8 cellular contexts compared by ENCODE assay signal in the genomic region with DNA sequence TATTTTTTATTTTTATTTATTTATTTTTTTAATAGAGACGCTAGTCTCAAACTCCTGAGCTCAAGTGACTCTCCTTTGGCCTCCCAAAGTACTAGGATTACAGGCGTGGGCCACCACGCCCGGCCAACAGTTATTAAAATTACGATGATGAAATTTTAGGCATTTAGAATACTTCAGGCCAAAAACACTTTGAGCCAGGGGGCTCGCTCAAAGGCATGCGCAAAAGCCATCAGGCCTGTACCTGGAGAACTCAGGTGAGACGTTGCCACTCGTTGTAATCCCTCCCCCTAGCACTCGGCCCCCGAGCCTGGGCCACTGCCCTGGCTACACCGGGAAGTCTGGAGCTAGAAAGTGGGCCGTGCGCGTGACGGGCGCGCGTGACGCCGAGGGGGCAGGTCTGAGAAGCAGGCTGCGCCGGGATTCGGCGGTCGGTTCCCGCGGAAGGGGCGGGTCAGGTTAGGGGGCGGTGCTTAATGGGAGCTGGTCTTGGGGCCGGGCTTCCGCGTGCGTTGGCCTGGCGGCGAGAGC. TPM values are rescaled to one million over a fixed set of nuclear protein-coding genes. Genes with fewer than 3 reads are reported as not detected.
A peak's percentile ranks its signal among the peaks of the same experiment; 100 is the strongest.
DNase-seq lines count a peak whose midpoint lies in the region; ATAC-seq and TF ChIP-seq lines count a peak whose summit lies in the region.

No MANE protein-coding gene starts in this region.

- H3K4me1 ChIP-seq in left ventricle myocardium inferior: peaks cover 30% of the 10 kb centered on the region

- no peaks in the 10 kb centered on the region for H3K36me3 ChIP-seq in left ventricle myocardium inferior

- peak overlapping the region; percentile 97 for H3K27ac ChIP-seq in left ventricle myocardium inferior (replicated peaks)

- no peak for TF ChIP-seq CTCF in GM13977 (IDR thresholded peaks at IDR 0.05; ENCODE audit: extremely low read depth, insufficient read depth, missing control alignments)
- no peak for TF ChIP-seq CTCF in left ventricle myocardium inferior (IDR thresholded peaks at IDR 0.05; ENCODE audit: borderline replicate concordance)
- no peak for TF ChIP-seq CTCF in progenitor cell of endocrine pancreas (IDR thresholded peaks at IDR 0.05; ENCODE audit: unreplicated experiment)

- CTCF ChIA-PET in T-cell (lab: Charles Lee): interaction anchor here in 1 of 2 donors (0.9 to 1.6 kb wide), 3 partner anchors 45 to 178 kb away, joined by 4 to 9 read pairs (median 5); a partner anchor contains a TSS

- peak overlapping the region; percentile 89 to 93 for H3K27ac Mint-ChIP-seq in T-cell
- peak overlapping the region; percentile 98 for H3K27ac Mint-ChIP-seq in progenitor cell of endocrine pancreas

- H3K9me3 ChIP-seq in left ventricle myocardium inferior (replicated peaks): no peaks in the 10 kb centered on the region

- H3K4me3 Mint-ChIP-seq in T-cell (peak overlapping the region; percentile 76 to 83 (median 83)), progenitor cell of endocrine pancreas (ENCODE audit: low read depth) (peak overlapping the region; percentile 78)

- H3K27me3 Mint-ChIP-seq in T-cell (no peaks in the 10 kb centered on the region), progenitor cell of endocrine pancreas (no peaks in the 10 kb centered on the region)

- H3K36me3 Mint-ChIP-seq in T-cell (no peaks in the 10 kb centered on the region), progenitor cell of endocrine pancreas (ENCODE audit: insufficient read depth) (peaks cover 2% of the 10 kb centered on the region)

- DNase-seq in GM13977 (ENCODE audit: low spot score) (peak; percentile 99), NCI-H146 (lab: John Stamatoyannopoulos, UW) (peak; percentile 100), T-cell (peak; percentile 96 to 99 (median 98)), amygdala (lab: John Stamatoyannopoulos, UW) (peak; percentile 87 to 99 (median 98)), left ventricle myocardium inferior (peak; percentile 100), progenitor cell of endocrine pancreas (ENCODE audit: low spot score, unreplicated experiment) (peak; percentile 100), ureter (ENCODE audit: low spot score) (peak; percentile 100)

- in situ Hi-C loops in GM13977 (cut with MboI; ENCODE audit: low pct_unique_long_range_greater_than_20kb, low sequenced_read_pairs, unreplicated experiment): no loop called here

- no peaks in the 10 kb centered on the region for H3K9me3 Mint-ChIP-seq in T-cell
- no peaks in the 10 kb centered on the region for H3K9me3 Mint-ChIP-seq in progenitor cell of endocrine pancreas (ENCODE audit: low read depth)

- POLR2A ChIA-PET in T-cell (lab: Charles Lee): interaction anchor here (0.6 to 1.1 kb wide), 4 partner anchors 45 to 624 kb away, joined by 3 to 9 read pairs (median 6); no protein-coding TSS in a partner anchor

- peak; percentile 91 for ATAC-seq in HG02870 (IDR thresholded peaks at IDR 0.05; ENCODE audit: unreplicated experiment)
- ATAC-seq in T-cell (replicated peaks in 1 of 4): peak; percentile 94 to 97 (median 96)

- intact Hi-C loops in left ventricle myocardium inferior (cut with micrococcal nuclease): no loop called here

- no peaks in the 10 kb centered on the region for H3K27me3 ChIP-seq in left ventricle myocardium inferior (ENCODE audit: low read depth)

- H3K4me1 Mint-ChIP-seq in T-cell: peaks cover 14 to 23% (median 21%) of the 10 kb centered on the region in 3 donors
- H3K4me1 Mint-ChIP-seq in progenitor cell of endocrine pancreas (ENCODE audit: low read depth): peaks cover 7% of the 10 kb centered on the region

- H3K4me3 ChIP-seq in left ventricle myocardium inferior: peak overlapping the region; percentile 88

RNA-seq across cellular contexts. Expression of a gene that starts 0.3 kb away (rescaled TPM):
- total RNA-seq in T-cell (10 to 100 TPM; 25.2 to 34.2 (median 31.0) TPM), left ventricle myocardium inferior (10.7 TPM), progenitor cell of endocrine pancreas (51.3 and 58.1 TPM in 2 replicates), ureter (20.7 TPM)

RNA-seq across cellular contexts. Expression of a gene that starts 46.0 kb away (rescaled TPM):
- total RNA-seq in T-cell: 1 to 10 TPM; 4.4 to 7.8 (median 5.5) TPM
- total RNA-seq in left ventricle myocardium inferior: 202 TPM
- total RNA-seq in progenitor cell of endocrine pancreas: 5.8 and 6.7 TPM in 2 replicates
- 9.6 TPM for total RNA-seq in ureter

Comparison
In these comparisons a context has a peak if more than half of its experiments do, and no peak if none do; other contexts are left out.
1. Peak in every context shown above with its lines: DNase-seq, ATAC-seq, H3K4me3 ChIP-seq and H3K27ac ChIP-seq.
2. RNA of a gene that starts 46.0 kb away (total RNA-seq): 202 TPM in left ventricle myocardium inferior (single experiment); 9.6 TPM in ureter (single experiment), 5.8 to 6.7 TPM in progenitor cell of endocrine pancreas and 4.4 to 7.8 TPM in T-cell; every median in the first group is over 10 times any median in the second.